In genomic region chr17:27475981-27476895, GRCh38 we compare ENCODE assay signal across 12 cellular contexts. TPM values are rescaled to one million over a fixed set of nuclear protein-coding genes. Genes with fewer than 3 reads are reported as not detected.
A peak's percentile ranks its signal among the peaks of the same experiment; 100 is the strongest.
DNase-seq lines count a peak whose midpoint lies in the region; ATAC-seq lines count a peak whose summit lies in the region.
"Had no signal": no experiment of that assay in that cellular context is flagged by ENCODE, and none has a peak within 500 bp of the region (broad histone marks: within the 10 kb centered on the region; RNA-seq: fewer than 3 reads in every experiment).

No MANE protein-coding gene starts in this region.

- H3K36me3 ChIP-seq in CD8-positive, alpha-beta memory T cell (ENCODE audit: insufficient read depth, low read length): no peaks in the 10 kb centered on the region

- H3K27me3 Mint-ChIP-seq in CD8-positive, alpha-beta memory T cell: no peaks in the 10 kb centered on the region
- no peaks in the 10 kb centered on the region for H3K27me3 Mint-ChIP-seq in activated T-helper 17 cell treated with anti-CD3 and anti-CD28 coated beads, Interleukin-2, amount 50 U/mL, for 72 hours
- no peaks in the 10 kb centered on the region for H3K27me3 Mint-ChIP-seq in naive B cell

- no peaks in the 10 kb centered on the region for H3K9me3 ChIP-seq in CD8-positive, alpha-beta memory T cell (ENCODE audit: low read length)

- DNase-seq in NCI-H82 (lab: John Stamatoyannopoulos, UW): peak; percentile 65
- DNase-seq in NCI-H82 treated with DMSO at 0.1 percent for 48 hours (lab: John Stamatoyannopoulos, UW; ENCODE audit: unreplicated experiment): no peak
- no peak for DNase-seq in CD8-positive, alpha-beta memory T cell
- no peak for DNase-seq in naive B cell
- DNase-seq: DMS79, RPMI8226 had no signal

- H3K27me3 ChIP-seq in CD8-positive, alpha-beta memory T cell (ENCODE audit: insufficient read depth, low read length, poor library complexity, severe bottlenecking): no peaks in the 10 kb centered on the region

- H3K27ac ChIP-seq in CD8-positive, alpha-beta memory T cell (ENCODE audit: low read depth, low read length): no peak overlapping the region

- H3K27ac Mint-ChIP-seq in CD8-positive, alpha-beta memory T cell: peak overlapping the region in 7 of 8 donors; percentile 91 to 98 (median 97)
- peak overlapping the region; percentile 95 for H3K27ac Mint-ChIP-seq in activated T-helper 17 cell treated with anti-CD3 and anti-CD28 coated beads, Interleukin-2, amount 50 U/mL, for 72 hours
- peak overlapping the region in 5 of 6 donors; percentile 43 to 92 (median 69) for H3K27ac Mint-ChIP-seq in naive B cell

- peaks cover 74 to 90% (median 76%) of the 10 kb centered on the region in 3 donors for H3K4me1 Mint-ChIP-seq in CD8-positive, alpha-beta memory T cell
- H3K4me1 Mint-ChIP-seq in activated T-helper 17 cell treated with anti-CD3 and anti-CD28 coated beads, Interleukin-2, amount 50 U/mL, for 72 hours: peaks cover 65% of the 10 kb centered on the region
- peaks cover 49 to 82% (median 76%) of the 10 kb centered on the region in 3 donors for H3K4me1 Mint-ChIP-seq in naive B cell

- H3K4me3 ChIP-seq in CD8-positive, alpha-beta memory T cell (ENCODE audit: low read length): no peak overlapping the region

- H3K4me1 ChIP-seq in CD8-positive, alpha-beta memory T cell (ENCODE audit: insufficient read depth, low read length): peaks cover 55% of the 10 kb centered on the region

- ATAC-seq in activated T-helper 17 cell treated with anti-CD3 and anti-CD28 coated beads, Interleukin-2, amount 50 U/mL, for 72 hours (replicated peaks): no peak
- ATAC-seq in naive B cell (ENCODE audit: low read depth in 2 of 2) (no peak), GM21423 (IDR thresholded peaks at IDR 0.05; ENCODE audit: unreplicated experiment) (no peak), HG03039 (IDR thresholded peaks at IDR 0.05; ENCODE audit: unreplicated experiment) (no peak), HG02798 (IDR thresholded peaks at IDR 0.05; ENCODE audit: poor library complexity, unreplicated experiment) (no peak)
- ATAC-seq: left lobe of liver had no signal

- CTCF ChIA-PET in CD8-positive, alpha-beta memory T cell (lab: Charles Lee): no interaction called here

- no peaks in the 10 kb centered on the region for H3K9me3 Mint-ChIP-seq in CD8-positive, alpha-beta memory T cell
- no peaks in the 10 kb centered on the region for H3K9me3 Mint-ChIP-seq in activated T-helper 17 cell treated with anti-CD3 and anti-CD28 coated beads, Interleukin-2, amount 50 U/mL, for 72 hours
- no peaks in the 10 kb centered on the region for H3K9me3 Mint-ChIP-seq in naive B cell
- H3K9me3 Mint-ChIP-seq: CD14-positive monocyte had no signal

- POLR2A ChIA-PET in CD8-positive, alpha-beta memory T cell (lab: Charles Lee): no interaction called here

- no peaks in the 10 kb centered on the region for H3K36me3 Mint-ChIP-seq in CD8-positive, alpha-beta memory T cell
- H3K36me3 Mint-ChIP-seq in activated T-helper 17 cell treated with anti-CD3 and anti-CD28 coated beads, Interleukin-2, amount 50 U/mL, for 72 hours (ENCODE audit: low read depth): peaks cover 8% of the 10 kb centered on the region
- H3K36me3 Mint-ChIP-seq in naive B cell: no peaks in the 10 kb centered on the region

- H3K4me3 Mint-ChIP-seq in CD8-positive, alpha-beta memory T cell: peak overlapping the region in 3 of 7 donors; percentile 42 to 63 (median 47)
- H3K4me3 Mint-ChIP-seq in activated T-helper 17 cell treated with anti-CD3 and anti-CD28 coated beads, Interleukin-2, amount 50 U/mL, for 72 hours: peak overlapping the region; percentile 75
- H3K4me3 Mint-ChIP-seq in naive B cell: no peak overlapping the region
- H3K4me3 Mint-ChIP-seq: CD14-positive monocyte had no signal

RNA-seq across cellular contexts. Expression of gene KSR1, which starts 20.0 kb away (rescaled TPM):
- total RNA-seq in CD8-positive, alpha-beta memory T cell: 10 to 100 TPM; 26.3 to 26.9 TPM
- polyA plus RNA-seq in CD8-positive, alpha-beta memory T cell: 2.9 TPM
- total RNA-seq in activated T-helper 17 cell treated with anti-CD3 and anti-CD28 coated beads, Interleukin-2, amount 50 U/mL, for 72 hours: 10 to 100 TPM; 46.1 to 52.6 TPM
- 1 to 10 TPM in 5 of 6 donors, under 1 TPM in 1; 0.38 to 4.4 (median 2.3) TPM for polyA plus RNA-seq in naive B cell (ENCODE audit: low read depth in 6 of 6)
